ENCODE assay signal across 8 cellular contexts in the genomic region with DNA sequence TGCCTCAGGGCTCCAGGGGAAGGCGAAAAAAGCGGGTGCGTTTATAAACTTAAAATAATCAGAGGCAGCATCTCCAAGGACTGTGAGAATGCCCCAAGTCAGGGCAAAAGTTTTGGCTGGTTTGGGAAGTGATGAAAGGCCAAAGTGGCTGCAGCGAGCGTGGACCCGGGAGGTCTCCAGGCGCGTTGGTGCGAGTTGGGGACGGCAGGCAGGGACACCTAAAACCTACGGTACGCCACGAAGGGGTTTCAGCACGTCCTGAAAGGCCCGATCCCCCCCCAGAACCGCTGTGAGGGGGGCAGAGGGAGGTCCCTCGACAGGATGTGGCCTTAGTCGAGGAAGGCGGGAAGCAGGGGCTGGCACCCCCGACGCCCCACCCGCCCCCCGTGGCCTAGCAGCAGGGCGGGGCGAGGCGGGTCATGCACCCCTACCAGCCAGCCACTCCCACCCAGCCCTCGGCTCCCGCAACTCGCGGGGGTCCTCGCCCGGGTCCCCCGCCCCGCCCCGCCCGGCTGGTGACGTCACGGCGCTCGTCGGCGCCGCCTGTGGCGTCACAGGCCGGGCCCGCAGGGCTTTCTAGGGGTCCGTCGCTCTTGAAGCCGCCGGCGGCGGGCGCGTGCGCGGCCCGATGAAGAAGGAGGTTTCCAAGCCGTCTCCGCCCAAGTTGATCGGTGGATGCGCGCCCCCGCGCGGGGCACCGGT. TPM values are rescaled to one million over a fixed set of nuclear protein-coding genes. Genes with fewer than 3 reads are reported as not detected.
DNase-seq lines count a peak whose midpoint lies in the region; ATAC-seq and TF ChIP-seq lines count a peak whose summit lies in the region.

A gene with protein sequence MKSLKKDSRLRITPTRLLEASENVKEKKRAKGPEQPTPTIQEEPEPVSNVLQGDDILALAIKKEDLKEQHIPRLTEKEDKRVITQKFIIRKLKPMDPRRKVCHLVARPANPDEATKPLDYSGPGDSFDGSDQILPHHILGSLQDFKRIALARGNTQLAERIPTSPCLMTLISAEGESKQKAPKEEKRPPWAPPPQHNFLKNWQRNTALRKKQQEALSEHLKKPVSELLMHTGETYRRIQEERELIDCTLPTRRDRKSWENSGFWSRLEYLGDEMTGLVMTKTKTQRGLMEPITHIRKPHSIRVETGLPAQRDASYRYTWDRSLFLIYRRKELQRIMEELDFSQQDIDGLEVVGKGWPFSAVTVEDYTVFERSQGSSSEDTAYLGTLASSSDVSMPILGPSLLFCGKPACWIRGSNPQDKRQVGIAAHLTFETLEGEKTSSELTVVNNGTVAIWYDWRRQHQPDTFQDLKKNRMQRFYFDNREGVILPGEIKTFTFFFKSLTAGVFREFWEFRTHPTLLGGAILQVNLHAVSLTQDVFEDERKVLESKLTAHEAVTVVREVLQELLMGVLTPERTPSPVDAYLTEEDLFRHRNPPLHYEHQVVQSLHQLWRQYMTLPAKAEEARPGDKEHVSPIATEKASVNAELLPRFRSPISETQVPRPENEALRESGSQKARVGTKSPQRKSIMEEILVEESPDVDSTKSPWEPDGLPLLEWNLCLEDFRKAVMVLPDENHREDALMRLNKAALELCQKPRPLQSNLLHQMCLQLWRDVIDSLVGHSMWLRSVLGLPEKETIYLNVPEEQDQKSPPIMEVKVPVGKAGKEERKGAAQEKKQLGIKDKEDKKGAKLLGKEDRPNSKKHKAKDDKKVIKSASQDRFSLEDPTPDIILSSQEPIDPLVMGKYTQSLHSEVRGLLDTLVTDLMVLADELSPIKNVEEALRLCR (plus strand): TSS at position 569 of the 702 bp plus-strand sequence. CDS start 236 bp downstream, outside the sequence.

- no peaks in the 10 kb centered on the region for H3K36me3 ChIP-seq in testis (ENCODE audit: low read depth, missing control alignments)

- 20 to 52% methylated on average over 13 to 50 of the region's 66 CpGs for WGBS in testis, 2 donors

- ATAC-seq in HG03196 (IDR thresholded peaks at IDR 0.05; ENCODE audit: unreplicated experiment) = peak; percentile 46
- ATAC-seq in Right ventricle myocardium inferior = peak; percentile 87
- no peak for ATAC-seq in GM21390 (IDR thresholded peaks at IDR 0.05; ENCODE audit: unreplicated experiment)

- peak within 1 kb of the TSS; percentile 95 for H3K4me3 Mint-ChIP-seq in activated naive CD8-positive, alpha-beta T cell
- peak within 1 kb of the TSS; percentile 66 for H3K4me3 Mint-ChIP-seq in osteocyte (ENCODE audit: unreplicated experiment)

- peak within 1 kb of the TSS; percentile 91 for H3K27ac Mint-ChIP-seq in activated naive CD8-positive, alpha-beta T cell
- peak within 1 kb of the TSS; percentile 73 for H3K27ac Mint-ChIP-seq in osteocyte (ENCODE audit: unreplicated experiment)

- H3K4me1 Mint-ChIP-seq in activated naive CD8-positive, alpha-beta T cell (ENCODE audit: low read depth) = peaks cover 54% of the 10 kb centered on the region
- H3K4me1 Mint-ChIP-seq in osteocyte (ENCODE audit: unreplicated experiment) = peaks cover 28% of the 10 kb centered on the region

- intact Hi-C loops in Right ventricle myocardium inferior (cut with DNase I) = loop anchor here (2.0 kb wide), 1 partner anchor 35 kb away; no protein-coding TSS in a partner anchor
- intact Hi-C loops in testis (cut with DNase I; ENCODE audit: low total_unique reads) = no loop called here

- DNase-seq in DMS114 treated with DMSO at 0.1 percent for 48 hours (lab: John Stamatoyannopoulos, UW; ENCODE audit: unreplicated experiment) (peak; percentile 51), SK-N-DZ (ENCODE audit: low spot score) (peak; percentile 64), Right ventricle myocardium inferior (ENCODE audit: missing footprints) (peak; percentile 92), osteocyte (ENCODE audit: extremely low spot score, unreplicated experiment) (peak; percentile 87), testis (peak; percentile 92)

- no peak for TF ChIP-seq POLR2A in testis (IDR thresholded peaks at IDR 0.05)

- H3K4me1 ChIP-seq in testis = peaks cover 28% of the 10 kb centered on the region

- H3K27me3 Mint-ChIP-seq in activated naive CD8-positive, alpha-beta T cell = no peaks in the 10 kb centered on the region
- peaks cover 5% of the 10 kb centered on the region for H3K27me3 Mint-ChIP-seq in osteocyte (ENCODE audit: unreplicated experiment)

- no peaks in the 10 kb centered on the region for H3K9me3 ChIP-seq in testis

- no peaks in the 10 kb centered on the region for H3K27me3 ChIP-seq in testis

- peak within 1 kb of the TSS; percentile 88 to 94 for H3K27ac ChIP-seq in testis

- peak; percentile 13 for TF ChIP-seq CTCF in osteocyte (IDR thresholded peaks at IDR 0.05)
- peak in 1 of 3 experiments; percentile 9 for TF ChIP-seq CTCF in testis (IDR thresholded peaks at IDR 0.05)

- peak within 1 kb of the TSS; percentile 66 to 69 for H3K4me3 ChIP-seq in testis

- no peaks in the 10 kb centered on the region for H3K9me3 Mint-ChIP-seq in activated naive CD8-positive, alpha-beta T cell (ENCODE audit: low read depth)
- H3K9me3 Mint-ChIP-seq in osteocyte (ENCODE audit: unreplicated experiment) = no peaks in the 10 kb centered on the region

- no peaks in the 10 kb centered on the region for H3K36me3 Mint-ChIP-seq in activated naive CD8-positive, alpha-beta T cell
- no peaks in the 10 kb centered on the region for H3K36me3 Mint-ChIP-seq in osteocyte (ENCODE audit: unreplicated experiment)

RNA-seq across cellular contexts. Expression of the gene that starts here (rescaled TPM):
- not detected in 2 replicates for polyA plus RNA-seq in SK-N-DZ (2014; cell fraction: cytosol; rRNA removed)
- not detected in 2 replicates for polyA plus RNA-seq in SK-N-DZ (2014; cell fraction: nucleus; rRNA removed)
- total RNA-seq in Right ventricle myocardium inferior (0.81 TPM), osteocyte (0.46 and 0.81 TPM in 2 replicates), testis (10 to 100 TPM; 75.9 to 91.7 TPM)
- polyA plus RNA-seq in testis (ENCODE audit: insufficient read depth, low read depth, low replicate concordance) = 315 TPM

Comparison
In these comparisons a context has a peak if more than half of its experiments do, and no peak if none do; other contexts are left out.
1. RNA of the gene that starts here (total RNA-seq): 75.9 to 91.7 TPM in testis; 0.81 TPM in Right ventricle myocardium inferior (single experiment) and 0.46 to 0.81 TPM in osteocyte; every median in the first group is over 10 times any median in the second.
2. Peak in DNase-seq and ATAC-seq in Right ventricle myocardium inferior; RNA of the gene not detected or under 1 TPM.
3. Peak in DNase-seq in osteocyte; RNA of the gene not detected or under 1 TPM.
4. Peak in every context shown above with its lines, with median percentiles within 50 percentile points of each other: DNase-seq.